1 cellular context compared by ENCODE assay signal in genomic region chr14:23320584-23321571, GRCh38.
A peak's percentile ranks its signal among the peaks of the same experiment; 100 is the strongest.
TF ChIP-seq lines count a peak whose summit lies in the region.

Gene PABPN1, plus strand, starts transcription at chr14:23321457. Its CDS starts 13 bp downstream, at chr14:23321470.

TF ChIP-seq in K562, 482 proteins besides CTCF, POLR2A, EP300 and RAD21 (continued from another document and continues in another):
- 0 out of 2 replicates have a peak, but pooled peaks have one; percentile 13 for TF ChIP-seq ZNF583 (CRISPR knock-in tag; IDR thresholded peaks at IDR 0.05)
- TF ChIP-seq KAT2B (IDR thresholded peaks at IDR 0.05; ENCODE audit: low read depth, low read length): no peak
- TF ChIP-seq ZNF668 (CRISPR knock-in tag; IDR thresholded peaks at IDR 0.05): no peak; the same call in 1 of the 2 replicates
- no peak for TF ChIP-seq MBD1 (CRISPR knock-in tag; IDR thresholded peaks at IDR 0.05)
- TF ChIP-seq ZNF695 (CRISPR knock-in tag; IDR thresholded peaks at IDR 0.05): no peak
- no peak for TF ChIP-seq SNIP1 (IDR thresholded peaks at IDR 0.05; ENCODE audit: low read depth)
- TF ChIP-seq ZNF24 (IDR thresholded peaks at IDR 0.05): no peak
- peak; percentile 89 for TF ChIP-seq CEBPB (tag; IDR thresholded peaks at IDR 0.05)
- no peak for TF ChIP-seq PREB (CRISPR knock-in tag; IDR thresholded peaks at IDR 0.05)
- peak; percentile 81 for TF ChIP-seq POLR2B (IDR thresholded peaks at IDR 0.05; ENCODE audit: low read depth, partially characterized antibody)
- TF ChIP-seq ATF2 (CRISPR knock-in tag; IDR thresholded peaks at IDR 0.05): no peak
- TF ChIP-seq ZNF253 (CRISPR knock-in tag; conservative IDR thresholded peaks at IDR 0.05): no peak
- peak; percentile 52 to 65 for TF ChIP-seq MNT (conservative IDR thresholded peaks at IDR 0.05)
- 0 out of 2 replicates have a peak, but pooled peaks have one; percentile 34 for TF ChIP-seq ZNF311 (CRISPR knock-in tag; IDR thresholded peaks at IDR 0.05)
- TF ChIP-seq GTF2B (IDR thresholded peaks at IDR 0.05; ENCODE audit: extremely low read depth, insufficient read length): no peak
- no peak for TF ChIP-seq FOXA1 (IDR thresholded peaks at IDR 0.05; ENCODE audit: borderline replicate concordance)
- TF ChIP-seq ZNF280B (CRISPR knock-in tag; IDR thresholded peaks at IDR 0.05): no peak
- TF ChIP-seq BRD9 (IDR thresholded peaks at IDR 0.05; ENCODE audit: low read depth, partially characterized antibody): peak; percentile 80
- TF ChIP-seq ZC3H8 (IDR thresholded peaks at IDR 0.05): no peak
- no peak for TF ChIP-seq MCM7 (IDR thresholded peaks at IDR 0.05)
- peak; percentile 67 for TF ChIP-seq KDM5B (IDR thresholded peaks at IDR 0.05; ENCODE audit: insufficient replicate concordance, low read depth, low read length)
- 0 out of 2 replicates have a peak, but pooled peaks have one; percentile 40 for TF ChIP-seq SIN3B (IDR thresholded peaks at IDR 0.05; ENCODE audit: low read depth)
- no peak for TF ChIP-seq SIN3A (IDR thresholded peaks at IDR 0.05; ENCODE audit: borderline replicate concordance in 2 of 2, control insufficient read depth in 1 of 2, low read depth in 2 of 2, low read length in 2 of 2)
- no peak for TF ChIP-seq ZNF133 (CRISPR knock-in tag; IDR thresholded peaks at IDR 0.05)
- TF ChIP-seq NCOA2 (IDR thresholded peaks at IDR 0.05; ENCODE audit: partially characterized antibody in 2 of 2): no peak
- no peak for TF ChIP-seq MXI1 (IDR thresholded peaks at IDR 0.05; ENCODE audit: low read depth, low read length)
- peak; percentile 94 for TF ChIP-seq USF2 (CRISPR knock-in tag; IDR thresholded peaks at IDR 0.05)
- TF ChIP-seq CBFA2T2 (conservative IDR thresholded peaks at IDR 0.05): peak; percentile 79
- TF ChIP-seq PBX2 (CRISPR knock-in tag; IDR thresholded peaks at IDR 0.05; ENCODE audit: low read depth): peak; percentile 96
- TF ChIP-seq PBX2 (tag; conservative IDR thresholded peaks at IDR 0.05; ENCODE audit: low read depth): peak; percentile 100
- TF ChIP-seq TCF15 (CRISPR knock-in tag; IDR thresholded peaks at IDR 0.05): no peak; the same call in 1 of the 2 replicates
- no peak for TF ChIP-seq RBM17 (IDR thresholded peaks at IDR 0.05; ENCODE audit: borderline replicate concordance, low read depth, low read length)
- TF ChIP-seq PHF21A (IDR thresholded peaks at IDR 0.05; ENCODE audit: borderline replicate concordance, low read depth): peak; percentile 5; the same call in 1 of the 2 replicates
- no peak; the same call in 1 of the 2 replicates for TF ChIP-seq KHSRP (IDR thresholded peaks at IDR 0.05)
- TF ChIP-seq ZNF717 (CRISPR knock-in tag; IDR thresholded peaks at IDR 0.05): no peak
- no peak for TF ChIP-seq ZNF586 (CRISPR knock-in tag; conservative IDR thresholded peaks at IDR 0.05)
- no peak for TF ChIP-seq HOMEZ (CRISPR knock-in tag; IDR thresholded peaks at IDR 0.05)
- no peak for TF ChIP-seq STAG1 (CRISPR knock-in tag; IDR thresholded peaks at IDR 0.05; ENCODE audit: borderline replicate concordance)
- no peak for TF ChIP-seq XRCC4 (IDR thresholded peaks at IDR 0.05; ENCODE audit: extremely low read depth, insufficient read depth, insufficient read length)
- no peak for TF ChIP-seq ZNF778 (CRISPR knock-in tag; IDR thresholded peaks at IDR 0.05)
- TF ChIP-seq HNRNPH1 (optimal IDR thresholded peaks at IDR 0.05; ENCODE audit: low read depth, low read length): no peak
- TF ChIP-seq SMAD3 (CRISPR knock-in tag; conservative IDR thresholded peaks at IDR 0.05): peak; percentile 38; the same call in 1 of the 2 replicates
- no peak for TF ChIP-seq CUX1 (CRISPR knock-in tag; IDR thresholded peaks at IDR 0.05)
